ENCODE assay signal across 12 cellular contexts in genomic region chr7:102546353-102546752, GRCh38. TPM values are rescaled to one million over a fixed set of nuclear protein-coding genes. Genes with fewer than 3 reads are reported as not detected.
A peak's percentile ranks its signal among the peaks of the same experiment; 100 is the strongest.
DNase-seq lines count a peak whose midpoint lies in the region; ATAC-seq and TF ChIP-seq lines count a peak whose summit lies in the region.
"Not testable (repeated sequence)": the region's sequence is repeated elsewhere in the genome, so short reads cannot be mapped to it uniquely, and the experiment has no call there.
"Had no signal": no experiment of that assay in that cellular context is flagged by ENCODE, and none has a peak within 500 bp of the region (broad histone marks: within the 10 kb centered on the region; RNA-seq: fewer than 3 reads in every experiment).

No MANE protein-coding gene starts in this region.

- not testable (repeated sequence) for H3K4me1 ChIP-seq in OCI-LY7 (ENCODE audit: insufficient read depth, low read length, poor library complexity, severe bottlenecking)

- intact Hi-C loops in OCI-LY7 (cut with micrococcal nuclease; ENCODE audit: unreplicated experiment) = not testable (repeated sequence)

- CTCF ChIA-PET in OCI-LY7 (lab: Charles Lee; ENCODE audit: unreplicated experiment) = not testable (repeated sequence)

- not testable (repeated sequence) for H4K20me1 ChIP-seq in OCI-LY7 (ENCODE audit: insufficient read depth, low read length)

- H3K9me3 ChIP-seq in OCI-LY7 (ENCODE audit: low read length) = not testable (repeated sequence)

- POLR2A ChIA-PET in OCI-LY7 (lab: Charles Lee) = not testable (repeated sequence)

- not testable (repeated sequence) for H3K9me3 Mint-ChIP-seq in activated naive CD8-positive, alpha-beta T cell treated with anti-CD3 and anti-CD28 coated beads, Interleukin-2, amount 50 U/mL, for 24 hours; stimulated activated naive B cell treated with anti-CD40 and anti-IgM and Interleukin-4, amounts not matched to agents 10 μg/mL and 1 μg/mL and 100 μg/mL, for 72 hours

- not testable (repeated sequence) for H3K79me2 ChIP-seq in OCI-LY7 (ENCODE audit: insufficient read depth, low read depth, low read length)

- not testable (repeated sequence) for H3K27me3 Mint-ChIP-seq in activated naive CD8-positive, alpha-beta T cell treated with anti-CD3 and anti-CD28 coated beads, Interleukin-2, amount 50 U/mL, for 24 hours; stimulated activated naive B cell treated with anti-CD40 and anti-IgM and Interleukin-4, amounts not matched to agents 10 μg/mL and 1 μg/mL and 100 μg/mL, for 72 hours

- H2AFZ ChIP-seq in OCI-LY7 (ENCODE audit: low read length) = not testable (repeated sequence)

- TSS peak; percentile 46 for BruUV-seq in OCI-LY7 (replicated peaks; lab: Mats Ljungman, UMichigan)

- ATAC-seq in GM18867 (IDR thresholded peaks at IDR 0.05; ENCODE audit: unreplicated experiment) = peak; percentile 71
- ATAC-seq in GM19467 (IDR thresholded peaks at IDR 0.05; ENCODE audit: unreplicated experiment) = peak; percentile 53
- ATAC-seq in GM21825 (IDR thresholded peaks at IDR 0.05; ENCODE audit: unreplicated experiment) = peak; percentile 76
- peak; percentile 77 for ATAC-seq in HG02938 (IDR thresholded peaks at IDR 0.05; ENCODE audit: unreplicated experiment)
- ATAC-seq in HG03175 (IDR thresholded peaks at IDR 0.05; ENCODE audit: unreplicated experiment) = peak; percentile 86
- peak; percentile 12 for ATAC-seq in activated naive CD8-positive, alpha-beta T cell treated with anti-CD3 and anti-CD28 coated beads, Interleukin-2, amount 50 U/mL, for 24 hours
- ATAC-seq in stimulated activated naive B cell treated with anti-CD40 and anti-IgM and Interleukin-4, amounts not matched to agents 10 μg/mL and 1 μg/mL and 100 μg/mL, for 72 hours (replicated peaks) = peak; percentile 95 to 96

- not testable (repeated sequence) for H3K36me3 Mint-ChIP-seq in activated naive CD8-positive, alpha-beta T cell treated with anti-CD3 and anti-CD28 coated beads, Interleukin-2, amount 50 U/mL, for 24 hours (ENCODE audit: low read depth); stimulated activated naive B cell treated with anti-CD40 and anti-IgM and Interleukin-4, amounts not matched to agents 10 μg/mL and 1 μg/mL and 100 μg/mL, for 72 hours

- not testable (repeated sequence) for H3K4me3 ChIP-seq in OCI-LY7 (ENCODE audit: low read depth, low read length, poor library complexity, severe bottlenecking)

- DNase-seq in OCI-LY7 (ENCODE audit: low spot score); activated naive CD8-positive, alpha-beta T cell treated with anti-CD3 and anti-CD28 coated beads, Interleukin-2, amount 50 U/mL, for 24 hours; stimulated activated naive B cell treated with anti-CD40 and anti-IgM and Interleukin-4, amounts not matched to agents 10 μg/mL and 1 μg/mL and 100 μg/mL, for 72 hours: not testable (repeated sequence)

- H3K4me2 ChIP-seq in OCI-LY7 (ENCODE audit: low read length) = not testable (repeated sequence)

- not testable (repeated sequence) for H3K4me1 Mint-ChIP-seq in activated naive CD8-positive, alpha-beta T cell treated with anti-CD3 and anti-CD28 coated beads, Interleukin-2, amount 50 U/mL, for 24 hours; stimulated activated naive B cell treated with anti-CD40 and anti-IgM and Interleukin-4, amounts not matched to agents 10 μg/mL and 1 μg/mL and 100 μg/mL, for 72 hours

- not testable (repeated sequence) for H3K27ac Mint-ChIP-seq in activated naive CD8-positive, alpha-beta T cell treated with anti-CD3 and anti-CD28 coated beads, Interleukin-2, amount 50 U/mL, for 24 hours; stimulated activated naive B cell treated with anti-CD40 and anti-IgM and Interleukin-4, amounts not matched to agents 10 μg/mL and 1 μg/mL and 100 μg/mL, for 72 hours

- not testable (repeated sequence) for H3K9me2 ChIP-seq in OCI-LY7 (ENCODE audit: insufficient read depth, low read length)

- not testable (repeated sequence) for H3K36me3 ChIP-seq in OCI-LY7 (ENCODE audit: insufficient read depth, low read length)

- H3K4me3 Mint-ChIP-seq in activated naive CD8-positive, alpha-beta T cell treated with anti-CD3 and anti-CD28 coated beads, Interleukin-2, amount 50 U/mL, for 24 hours; stimulated activated naive B cell treated with anti-CD40 and anti-IgM and Interleukin-4, amounts not matched to agents 10 μg/mL and 1 μg/mL and 100 μg/mL, for 72 hours: not testable (repeated sequence)

- H3K27ac ChIP-seq in OCI-LY7 (ENCODE audit: low read depth, low read length, poor library complexity, severe bottlenecking) = not testable (repeated sequence)

- not testable (repeated sequence) for TF ChIP-seq CTCF in OCI-LY7 (conservative IDR thresholded peaks at IDR 0.05; ENCODE audit: low read length)

RNA-seq across cellular contexts. Expression of gene UPK3BL2, which starts 2.9 kb away (rescaled TPM):
- 5.4 and 10.2 TPM in 2 replicates for total RNA-seq in OCI-LY7 (2014; rRNA removed; shearing (Covaris generic))
- total RNA-seq in OCI-LY7 (2022) = 19.5 and 22.2 TPM in 2 replicates

RNA-seq across cellular contexts. Expression of gene SPDYE2, which starts 4.7 kb away (rescaled TPM):
- not detected in 2 replicates for total RNA-seq in OCI-LY7 (2014; rRNA removed; shearing (Covaris generic))
- not detected in 2 replicates for total RNA-seq in OCI-LY7 (2022)
- total RNA-seq: Caco-2, Daoy, H7, occipital lobe had no signal

RNA-seq across cellular contexts. Expression of gene POLR2J3, which starts 26.0 kb away (rescaled TPM):
- total RNA-seq in OCI-LY7 (2014; rRNA removed; shearing (Covaris generic)) = 12.4 and 30.4 TPM in 2 replicates
- 62.8 and 63.7 TPM in 2 replicates for total RNA-seq in OCI-LY7 (2022)

RNA-seq across cellular contexts. Expression of gene RASA4B, which starts 28.8 kb away (rescaled TPM):
- total RNA-seq in OCI-LY7 (2014; rRNA removed; shearing (Covaris generic)) = 7.2 and 8.2 TPM in 2 replicates
- 12.8 and 18.1 TPM in 2 replicates for total RNA-seq in OCI-LY7 (2022)
- total RNA-seq: Daoy had no signal

Comparison
In these comparisons a context has a peak if more than half of its experiments do, and no peak if none do; other contexts are left out.
1. ATAC-seq: peak in every context shown above with its lines; median percentile 96 in stimulated activated naive B cell treated with anti-CD40 and anti-IgM and Interleukin-4, amounts not matched to agents 10 μg/mL and 1 μg/mL and 100 μg/mL, for 72 hours; 86 in HG03175; 77 in HG02938; 76 in GM21825; 71 in GM18867; 53 in GM19467; 12 in activated naive CD8-positive, alpha-beta T cell treated with anti-CD3 and anti-CD28 coated beads, Interleukin-2, amount 50 U/mL, for 24 hours.